In genomic region chr7:157254781-157255180, GRCh38 we compare ENCODE assay signal across 7 cellular contexts.
DNase-seq lines count a peak whose midpoint lies in the region; ATAC-seq and TF ChIP-seq lines count a peak whose summit lies in the region.
"Not testable (repeated sequence)": the region's sequence is repeated elsewhere in the genome, so short reads cannot be mapped to it uniquely, and the experiment has no call there.

No MANE protein-coding gene starts in this region.

- not testable (repeated sequence) for H3K27me3 Mint-ChIP-seq in activated T-cell treated with anti-CD3 and anti-CD28 coated beads, Interleukin-2, amount 50 U/mL, for 24 hours; central memory CD8-positive, alpha-beta T cell

- not testable (repeated sequence) for H3K27me3 ChIP-seq in IMR-90 (ENCODE audit: control insufficient read depth, insufficient read depth, low read length); PC-9 (ENCODE audit: insufficient read depth, low read depth); thyroid gland

- not testable (repeated sequence) for TF ChIP-seq CTCF in C4-2B (conservative IDR thresholded peaks at IDR 0.05); IMR-90 (conservative IDR thresholded peaks at IDR 0.05; ENCODE audit: low read depth, low read length); PC-9 (conservative IDR thresholded peaks at IDR 0.05); thyroid gland (IDR thresholded peaks at IDR 0.05)

- dilution Hi-C loops in IMR-90 (cut with HindIII; ENCODE audit: low sequenced_read_pairs, unreplicated experiment): not testable (repeated sequence)

- not testable (repeated sequence) for H4K20me1 ChIP-seq in IMR-90 (ENCODE audit: insufficient read depth, low read length)
- H4K20me1 ChIP-seq in PC-9 (ENCODE audit: insufficient read depth): peaks cover 15% of the 10 kb centered on the region; the same call in 1 of the 2 replicates

- in situ Hi-C loops in IMR-90 (cut with MboI; ENCODE audit: low sequenced_read_pairs): loop anchor here (25.0 kb wide), 1 partner anchor 292 kb away; no protein-coding TSS in a partner anchor

- CTCF ChIA-PET in IMR-90 (lab: Yijun Ruan, JAX) (interaction anchor here (0.6 to 1.7 kb wide), 2 partner anchors 28 to 305 kb away, joined by 3 to 6 read pairs; partner anchors contain the start of gene NOM1), PC-9 (lab: Charles Lee) (interaction anchor here (0.6 kb wide), 1 partner anchor 85 kb away, joined by 4 read pairs; no protein-coding TSS in a partner anchor)

- not testable (repeated sequence) for H3K14ac ChIP-seq in IMR-90 (replicated peaks; ENCODE audit: low read depth, low read length)

- H2BK120ac ChIP-seq in IMR-90 (ENCODE audit: low read depth, low read length): not testable (repeated sequence)

- H3K18ac ChIP-seq in IMR-90 (ENCODE audit: low read depth, low read length): not testable (repeated sequence)

- H3K36me3 Mint-ChIP-seq in activated T-cell treated with anti-CD3 and anti-CD28 coated beads, Interleukin-2, amount 50 U/mL, for 24 hours (ENCODE audit: low read depth): peaks cover 90% of the 10 kb centered on the region
- H3K36me3 Mint-ChIP-seq in central memory CD8-positive, alpha-beta T cell (ENCODE audit: insufficient read depth): peaks cover 41% of the 10 kb centered on the region

- H3K4ac ChIP-seq in IMR-90 (ENCODE audit: low read depth, low read length): not testable (repeated sequence)

- H3K4me1 ChIP-seq in IMR-90 (ENCODE audit: control insufficient read depth, insufficient read depth, low read length); PC-9 (replicated peaks; ENCODE audit: insufficient read depth); thyroid gland: not testable (repeated sequence)

- H4K8ac ChIP-seq in IMR-90 (ENCODE audit: low read depth in 2 of 2, low read length in 2 of 2): not testable (repeated sequence)

- H2BK5ac ChIP-seq in IMR-90 (ENCODE audit: low read depth, low read length, poor library complexity, severe bottlenecking): not testable (repeated sequence)

- H3K56ac ChIP-seq in IMR-90 (ENCODE audit: extremely low read depth, insufficient read depth, low read length): not testable (repeated sequence)

- not testable (repeated sequence) for H3K9me3 ChIP-seq in IMR-90 (ENCODE audit: control insufficient read depth, insufficient read depth, low read length); PC-9 (ENCODE audit: insufficient read depth, low read depth); thyroid gland

- not testable (repeated sequence) for H3K9me2 ChIP-seq in PC-9 (ENCODE audit: insufficient read depth)

- peaks cover 15% of the 10 kb centered on the region; the same call in 1 of the 2 replicates for H3F3A ChIP-seq in PC-9 (ENCODE audit: insufficient read depth, low read depth)

- not testable (repeated sequence) for TF ChIP-seq POLR2A in IMR-90 (IDR thresholded peaks at IDR 0.05; ENCODE audit: low read depth, low read length); thyroid gland (IDR thresholded peaks at IDR 0.05)

- not testable (repeated sequence) for H3K9me1 ChIP-seq in IMR-90 (ENCODE audit: insufficient read depth, low read length)

- not testable (repeated sequence) for H3K4me1 Mint-ChIP-seq in activated T-cell treated with anti-CD3 and anti-CD28 coated beads, Interleukin-2, amount 50 U/mL, for 24 hours (ENCODE audit: low read depth); central memory CD8-positive, alpha-beta T cell

- H3K79me2 ChIP-seq in PC-9 (ENCODE audit: low read depth): not testable (repeated sequence)

- not testable (repeated sequence) for BruUV-seq in IMR-90 (replicated peaks; lab: Mats Ljungman, UMichigan)
- BruUV-seq in PC-9 (replicated peaks; lab: Mats Ljungman, UMichigan): TSS peak; percentile 8

- not testable (repeated sequence) for H2AFZ ChIP-seq in IMR-90 (replicated peaks; ENCODE audit: low read length, poor library complexity); PC-9

- H2AK9ac ChIP-seq in IMR-90 (replicated peaks; ENCODE audit: low read depth, low read length, poor library complexity): not testable (repeated sequence)

- H3K36me3 ChIP-seq in IMR-90 (ENCODE audit: control insufficient read depth, insufficient read depth, low read length): peaks cover 42% of the 10 kb centered on the region
- H3K36me3 ChIP-seq in PC-9 (ENCODE audit: low read depth): peaks cover 53% of the 10 kb centered on the region
- H3K36me3 ChIP-seq in thyroid gland: peaks cover 6 to 24% of the 10 kb centered on the region in 2 donors

- DNase-seq in IMR-90: peak; percentile 57
- not testable (repeated sequence) for DNase-seq in PC-9; activated T-cell treated with anti-CD3 and anti-CD28 coated beads, Interleukin-2, amount 50 U/mL, for 24 hours; central memory CD8-positive, alpha-beta T cell (ENCODE audit: low spot score in 2 of 2); thyroid gland
- peak; percentile 77 for DNase-seq in mesenteric fat pad (ENCODE audit: low spot score)

- H3K27ac Mint-ChIP-seq in activated T-cell treated with anti-CD3 and anti-CD28 coated beads, Interleukin-2, amount 50 U/mL, for 24 hours: peak overlapping the region; percentile 40
- peak overlapping the region; percentile 13 for H3K27ac Mint-ChIP-seq in central memory CD8-positive, alpha-beta T cell (ENCODE audit: low read depth)

- WGBS in IMR-90 (ENCODE audit: extremely low coverage in 2 of 2, insufficient read length in 1 of 2), 2 experiments: no CpG with 5 or more reads among the region's 18 CpGs
- 92 to 97% methylated on average over 18 of the region's 18 CpGs for WGBS in thyroid gland, 2 donors

- POLR2A ChIA-PET in IMR-90 (lab: Charles Lee; ENCODE audit: unreplicated experiment); PC-9 (lab: Charles Lee; ENCODE audit: unreplicated experiment): not testable (repeated sequence)

- not testable (repeated sequence) for H3K23ac ChIP-seq in IMR-90 (ENCODE audit: low read depth, low read length)

- H3K27ac ChIP-seq in C4-2B (peak overlapping the region; percentile 84), thyroid gland (peak overlapping the region; percentile 64 to 83 (median 76))
- H3K27ac ChIP-seq in IMR-90 (ENCODE audit: insufficient read depth, low read length); PC-9: not testable (repeated sequence)

- not testable (repeated sequence) for H3K9ac ChIP-seq in IMR-90 (ENCODE audit: low read depth, low read length)

- not testable (repeated sequence) for H3K4me3 Mint-ChIP-seq in activated T-cell treated with anti-CD3 and anti-CD28 coated beads, Interleukin-2, amount 50 U/mL, for 24 hours; central memory CD8-positive, alpha-beta T cell

- not testable (repeated sequence) for H3K4me3 ChIP-seq in IMR-90 (ENCODE audit: insufficient read depth, low read depth, low read length); PC-9; thyroid gland (replicated peaks in 1 of 3)

- H4K91ac ChIP-seq in IMR-90 (ENCODE audit: insufficient read depth, low read depth, low read length): not testable (repeated sequence)

- not testable (repeated sequence) for H2AK5ac ChIP-seq in IMR-90 (ENCODE audit: low read depth, low read length)

- not testable (repeated sequence) for H4K5ac ChIP-seq in IMR-90 (ENCODE audit: low read depth, low read length)

- intact Hi-C loops in IMR-90 (cut with micrococcal nuclease) (loop anchor here (5.0 kb wide), 1 partner anchor 282 kb away; no protein-coding TSS in a partner anchor), PC-9 (cut with micrococcal nuclease; ENCODE audit: unreplicated experiment) (loop anchor here (5.0 kb wide), 1 partner anchor 347 kb away; no protein-coding TSS in a partner anchor), thyroid gland (cut with DNase I) (loop anchor here (10.0 kb wide), 1 partner anchor 140 kb away; no protein-coding TSS in a partner anchor)

- not testable (repeated sequence) for H2BK15ac ChIP-seq in IMR-90 (ENCODE audit: low read depth, low read length)

- TF ChIP-seq RAD21 in IMR-90 (IDR thresholded peaks at IDR 0.05; ENCODE audit: low read length): not testable (repeated sequence)

- not testable (repeated sequence) for H2BK20ac ChIP-seq in IMR-90 (ENCODE audit: low read depth, low read length)

- H3K79me1 ChIP-seq in IMR-90 (ENCODE audit: low read depth in 1 of 2, low read length in 2 of 2): peaks cover 11 to 12% of the 10 kb centered on the region in 2 experiments; a peak in 3 of 4 replicates

- not testable (repeated sequence) for H3K9me3 Mint-ChIP-seq in activated T-cell treated with anti-CD3 and anti-CD28 coated beads, Interleukin-2, amount 50 U/mL, for 24 hours; central memory CD8-positive, alpha-beta T cell

- ATAC-seq in IMR-90 (ENCODE audit: low read depth); central memory CD8-positive, alpha-beta T cell (replicated peaks; ENCODE audit: extremely low read depth, poor library complexity, severe bottlenecking): not testable (repeated sequence)

- not testable (repeated sequence) for H3K4me2 ChIP-seq in IMR-90 (ENCODE audit: low read depth, low read length); PC-9
